2 cellular contexts compared by ENCODE assay signal in genomic region chr16:81710596-81710995, GRCh38.
TF ChIP-seq lines count a peak whose summit lies in the region.

No MANE protein-coding gene starts in this region.

TF ChIP-seq in HepG2, 621 proteins besides CTCF, POLR2A, EP300 and RAD21:
- TF ChIP-seq RBM22 (optimal IDR thresholded peaks at IDR 0.05; ENCODE audit: low read length) (peak; percentile 86), ZNF607 (CRISPR knock-in tag; IDR thresholded peaks at IDR 0.05; ENCODE audit: borderline replicate concordance) (no peak)

TF ChIP-seq in K562, 482 proteins besides CTCF, POLR2A, EP300 and RAD21:
- no peak for TF ChIP-seq GABPB2 (CRISPR knock-in tag; conservative IDR thresholded peaks at IDR 0.05)
- no peak for TF ChIP-seq HDAC3 (IDR thresholded peaks at IDR 0.05; ENCODE audit: borderline replicate concordance, partially characterized antibody)
